Comparison of ENCODE assay signal across 31 cellular contexts in genomic region chr22:50693462-50693861, GRCh38. TPM values are rescaled to one million over a fixed set of nuclear protein-coding genes. Genes with fewer than 3 reads are reported as not detected.
"Had no signal": no experiment of that assay in that cellular context is flagged by ENCODE, and none has a peak within 500 bp of the region (broad histone marks: within the 10 kb centered on the region; RNA-seq: fewer than 3 reads in every experiment).

No MANE protein-coding gene starts in this region.

- H3K27ac ChIP-seq: ascending aorta, cardiac muscle cell, Peyer's patch had no signal

- H3K36me3 Mint-ChIP-seq: activated naive CD4-positive, alpha-beta T cell treated with anti-CD3 and anti-CD28 coated beads, Interleukin-2, amount 50 U/mL, for 24 hours; activated naive CD8-positive, alpha-beta T cell treated with anti-CD3 and anti-CD28 coated beads, Interleukin-2, amount 10 ng/mL, durations not matched to agents 7 days and 5 days had no signal

- H3K27me3 Mint-ChIP-seq: activated naive CD4-positive, alpha-beta T cell treated with anti-CD3 and anti-CD28 coated beads, Interleukin-2, amount 50 U/mL, for 24 hours; activated T-cell treated with anti-CD3 and anti-CD28 coated beads, Interleukin-2, amount 50 U/mL, for 24 hours; central memory CD8-positive, alpha-beta T cell had no signal

- H3K9me3 Mint-ChIP-seq: activated CD4-positive, alpha-beta T cell treated with anti-CD3 and anti-CD28 coated beads, Interleukin-2, amount 10 ng/mL, durations not matched to agents 7 days and 5 days; activated naive CD4-positive, alpha-beta T cell treated with anti-CD3 and anti-CD28 coated beads, Interleukin-2, amount 50 U/mL, for 24 hours; activated naive CD8-positive, alpha-beta T cell treated with anti-CD3 and anti-CD28 coated beads, Interleukin-2, amount 10 ng/mL, durations not matched to agents 7 days and 5 days; activated T-cell treated with anti-CD3 and anti-CD28 coated beads, Interleukin-2, amount 50 U/mL, for 24 hours; activated T-helper 2 cell treated with anti-CD3 and anti-CD28 coated beads, Interferon-gamma antibody, Interleukin-2, Interleukin-4, amounts not matched to agents 10 μg/mL and 5 μg/mL and 100 μg/mL, durations not matched to agents 14 hours and 24 hours and 36 hours; central memory CD8-positive, alpha-beta T cell had no signal

- ATAC-seq: activated CD8-positive, alpha-beta T cell treated with anti-CD3 and anti-CD28 coated beads, Interleukin-2, amount 10 ng/mL, durations not matched to agents 7 days and 5 days; PC-3 had no signal

- H3K4me3 Mint-ChIP-seq: activated CD4-positive, alpha-beta T cell treated with anti-CD3 and anti-CD28 coated beads, Interleukin-2, amount 10 ng/mL, durations not matched to agents 7 days and 5 days; activated CD8-positive, alpha-beta T cell treated with anti-CD3 and anti-CD28 coated beads, Interleukin-2, amount 10 ng/mL, durations not matched to agents 7 days and 5 days; activated naive CD4-positive, alpha-beta T cell treated with anti-CD3 and anti-CD28 coated beads, Interleukin-2, amount 50 U/mL, for 24 hours; activated naive CD8-positive, alpha-beta T cell treated with anti-CD3 and anti-CD28 coated beads, Interleukin-2, amount 10 ng/mL, durations not matched to agents 7 days and 5 days; activated T-cell treated with anti-CD3 and anti-CD28 coated beads, Interleukin-2, amount 50 U/mL, for 24 hours; central memory CD8-positive, alpha-beta T cell had no signal

- H3K9me3 ChIP-seq: ascending aorta, Peyer's patch had no signal

- H3K36me3 ChIP-seq: ascending aorta, cardiac muscle cell, MG63, Peyer's patch had no signal

- DNase-seq: activated CD4-positive, alpha-beta T cell treated with anti-CD3 and anti-CD28 coated beads, Interleukin-2, amount 10 ng/mL, durations not matched to agents 7 days and 5 days; activated CD4-positive, alpha-beta T cell treated with anti-CD3 and anti-CD28 coated beads, Interleukin-2, amount 50 U/mL, for 48 hours; activated CD8-positive, alpha-beta T cell treated with anti-CD3 and anti-CD28 coated beads, Interleukin-2, amount 10 ng/mL, durations not matched to agents 7 days and 5 days; activated gamma-delta T cell; activated naive CD4-positive, alpha-beta T cell treated with Interleukin-2 at 50 U/mL for 16 hours; activated naive CD8-positive, alpha-beta T cell treated with anti-CD3 and anti-CD28 coated beads, Interleukin-2, amount 10 ng/mL, durations not matched to agents 7 days and 5 days; activated T-cell treated with anti-CD3 and anti-CD28 coated beads, Interleukin-2, amount 50 U/mL, for 24 hours; amygdala; Kasumi-1; KG1; MG63; NCI-H1092; NCI-H1436 treated with DMSO at 0.1 percent for 48 hours; NCI-H1694 treated with DMSO at 0.1 percent for 48 hours; NCI-H2029; NCI-H345; NCI-H524 treated with DMSO at 0.1 percent for 48 hours; NK-92 treated with Interleukin-12 subunit alpha and Interleukin-12 subunit beta, amount 100 ng/mL, for 24 hours; SHP77 treated with DMSO at 0.1 percent for 48 hours; SW 1271; T1000 had no signal

- H3K4me3 ChIP-seq: ascending aorta, cardiac muscle cell, MG63, Peyer's patch had no signal

- H3K27ac Mint-ChIP-seq: activated CD4-positive, alpha-beta T cell treated with anti-CD3 and anti-CD28 coated beads, Interleukin-2, amount 10 ng/mL, durations not matched to agents 7 days and 5 days; activated CD8-positive, alpha-beta T cell treated with anti-CD3 and anti-CD28 coated beads, Interleukin-2, amount 10 ng/mL, durations not matched to agents 7 days and 5 days; activated naive CD8-positive, alpha-beta T cell treated with anti-CD3 and anti-CD28 coated beads, Interleukin-2, amount 10 ng/mL, durations not matched to agents 7 days and 5 days; activated T-cell treated with anti-CD3 and anti-CD28 coated beads, Interleukin-2, amount 50 U/mL, for 24 hours; activated T-helper 2 cell treated with anti-CD3 and anti-CD28 coated beads, Interferon-gamma antibody, Interleukin-2, Interleukin-4, amounts not matched to agents 10 μg/mL and 5 μg/mL and 100 μg/mL, durations not matched to agents 14 hours and 24 hours and 36 hours had no signal

- H3K4me1 Mint-ChIP-seq: activated naive CD4-positive, alpha-beta T cell treated with anti-CD3 and anti-CD28 coated beads, Interleukin-2, amount 50 U/mL, for 24 hours; central memory CD8-positive, alpha-beta T cell had no signal

- H3K27me3 ChIP-seq: ascending aorta, cardiac muscle cell, MG63, Peyer's patch had no signal

- H3K4me1 ChIP-seq: ascending aorta had no signal

RNA-seq across cellular contexts. Expression of gene SHANK3, which starts 20.8 kb away (rescaled TPM):
- total RNA-seq: T-helper 1 cell treated with Interleukin-12 subunit alpha and Interleukin-12 subunit beta and Interleukin-4 antibody, amounts not matched to agents 30 ng/mL and 1 ng/mL, for 36 hours had no signal

RNA-seq across cellular contexts. Expression of gene ACR, which starts 44.5 kb away (rescaled TPM):
- total RNA-seq: activated CD4-positive, alpha-beta T cell treated with anti-CD3 and anti-CD28 coated beads, Interleukin-2, amount 10 ng/mL, durations not matched to agents 7 days and 5 days; activated CD8-positive, alpha-beta T cell treated with anti-CD3 and anti-CD28 coated beads, Interleukin-2, amount 10 ng/mL, durations not matched to agents 7 days and 5 days; activated naive CD8-positive, alpha-beta T cell treated with anti-CD3 and anti-CD28 coated beads, Interleukin-2, amount 10 ng/mL, durations not matched to agents 7 days and 5 days; activated T-helper 2 cell treated with anti-CD3 and anti-CD28 coated beads, Interferon-gamma antibody, Interleukin-2, Interleukin-4, amounts not matched to agents 10 μg/mL and 5 μg/mL and 100 μg/mL, durations not matched to agents 14 hours and 24 hours and 36 hours; ascending aorta; NCI-H460; PC-3; Peyer's patch; T-helper 1 cell treated with Interleukin-12 subunit alpha and Interleukin-12 subunit beta and Interleukin-4 antibody, amounts not matched to agents 30 ng/mL and 1 ng/mL, for 36 hours; T-helper 2 cell treated with Interferon-gamma antibody and Interleukin-4, amounts not matched to agents 100 ng/mL and 5 ng/mL, for 36 hours had no signal
